Comparison of ENCODE assay signal across 10 cellular contexts in the genomic region with DNA sequence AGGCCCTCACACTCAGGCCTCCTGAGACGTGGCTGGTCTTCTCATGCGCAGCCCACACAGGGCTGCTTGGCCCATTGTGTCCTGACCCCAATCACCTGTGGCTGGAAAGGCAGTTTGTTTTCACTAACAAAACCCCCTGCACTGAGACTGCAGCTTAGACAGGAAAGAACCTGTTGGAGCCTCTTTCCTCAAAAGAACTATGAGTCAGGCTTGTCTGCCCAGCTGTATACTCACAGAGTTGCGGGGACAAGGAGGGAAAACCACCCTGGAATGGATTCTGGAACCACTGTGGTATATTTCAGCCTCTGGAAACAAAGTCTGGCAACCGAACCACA. TPM values are rescaled to one million over a fixed set of nuclear protein-coding genes. Genes with fewer than 3 reads are reported as not detected.
A peak's percentile ranks its signal among the peaks of the same experiment; 100 is the strongest.
DNase-seq lines count a peak whose midpoint lies in the region; ATAC-seq and TF ChIP-seq lines count a peak whose summit lies in the region.
"Had no signal": no experiment of that assay in that cellular context is flagged by ENCODE, and none has a peak within 500 bp of the region (broad histone marks: within the 10 kb centered on the region; RNA-seq: fewer than 3 reads in every experiment).

No MANE protein-coding gene starts in this region.

- no peak overlapping the region for H3K4me3 Mint-ChIP-seq in HFFc6
- no peak overlapping the region for H3K4me3 Mint-ChIP-seq in activated T-helper 1 cell treated with anti-CD3 and anti-CD28 coated beads, Interleukin-12 subunit alpha, Interleukin-12 subunit beta, Interleukin-2, Interleukin-4 antibody, amounts not matched to agents 30 ng/mL and 10 ng/mL and 1 ng/mL, durations not matched to agents 14 hours and 24 hours and 36 hours

- no peak for TF ChIP-seq POLR2A in stomach (IDR thresholded peaks at IDR 0.05)

- TF ChIP-seq CTCF in HFFc6 (IDR thresholded peaks at IDR 0.05), result no peak
- TF ChIP-seq CTCF in foreskin keratinocyte (conservative IDR thresholded peaks at IDR 0.05), result no peak
- TF ChIP-seq CTCF in stomach (IDR thresholded peaks at IDR 0.05), result no peak

- H3K36me3 ChIP-seq in stomach, result no peaks in the 10 kb centered on the region

- H3K27ac ChIP-seq in foreskin keratinocyte (peak overlapping the region; percentile 52), stomach (peak overlapping the region in 3 of 5 donors; percentile 18 to 58 (median 34))

- H3K36me3 Mint-ChIP-seq in HFFc6 (ENCODE audit: low read depth), result no peaks in the 10 kb centered on the region
- no peaks in the 10 kb centered on the region for H3K36me3 Mint-ChIP-seq in activated T-helper 1 cell treated with anti-CD3 and anti-CD28 coated beads, Interleukin-12 subunit alpha, Interleukin-12 subunit beta, Interleukin-2, Interleukin-4 antibody, amounts not matched to agents 30 ng/mL and 10 ng/mL and 1 ng/mL, durations not matched to agents 14 hours and 24 hours and 36 hours (ENCODE audit: low read depth)

- no peak for DNase-seq in HFFc6
- DNase-seq in activated T-helper 1 cell treated with anti-CD3 and anti-CD28 coated beads, Interleukin-12 subunit alpha, Interleukin-12 subunit beta, Interleukin-2, Interleukin-4 antibody, amounts not matched to agents 30 ng/mL and 10 ng/mL and 1 ng/mL, durations not matched to agents 14 hours and 24 hours and 36 hours (ENCODE audit: low spot score), result no peak
- DNase-seq in foreskin keratinocyte, result peak; percentile 63 to 75
- no peak for DNase-seq in stomach
- no peak for DNase-seq in stimulated activated CD4-positive, alpha-beta T cell treated with anti-CD3 and anti-CD28 coated beads, Interleukin-1b, Interleukin-23, amount 100 ng/mL, for 48 hours
- DNase-seq in D341Med (ENCODE audit: low spot score), result no peak
- DNase-seq: cerebellar nuclear complex, NCI-H1092 treated with DMSO at 0.1 percent for 48 hours, Right ventricle myocardium superior had no signal

- H3K4me1 ChIP-seq in foreskin keratinocyte (peaks cover 21% of the 10 kb centered on the region), stomach (peaks cover 0 to 19% (median 1%) of the 10 kb centered on the region in 4 donors)

- no peaks in the 10 kb centered on the region for H3K27me3 Mint-ChIP-seq in HFFc6 (ENCODE audit: insufficient read depth)
- H3K27me3 Mint-ChIP-seq in activated T-helper 1 cell treated with anti-CD3 and anti-CD28 coated beads, Interleukin-12 subunit alpha, Interleukin-12 subunit beta, Interleukin-2, Interleukin-4 antibody, amounts not matched to agents 30 ng/mL and 10 ng/mL and 1 ng/mL, durations not matched to agents 14 hours and 24 hours and 36 hours (ENCODE audit: insufficient read depth), result no peaks in the 10 kb centered on the region

- ATAC-seq in foreskin keratinocyte (peak; percentile 90), GM18870 (IDR thresholded peaks at IDR 0.05; ENCODE audit: unreplicated experiment) (no peak)

- H3K27ac Mint-ChIP-seq in HFFc6, result peak overlapping the region; percentile 20; the same call in 1 of the 2 replicates
- peak overlapping the region; percentile 38 for H3K27ac Mint-ChIP-seq in activated T-helper 1 cell treated with anti-CD3 and anti-CD28 coated beads, Interleukin-12 subunit alpha, Interleukin-12 subunit beta, Interleukin-2, Interleukin-4 antibody, amounts not matched to agents 30 ng/mL and 10 ng/mL and 1 ng/mL, durations not matched to agents 14 hours and 24 hours and 36 hours

- H3K9me3 Mint-ChIP-seq in HFFc6, result no peaks in the 10 kb centered on the region
- no peaks in the 10 kb centered on the region for H3K9me3 Mint-ChIP-seq in activated T-helper 1 cell treated with anti-CD3 and anti-CD28 coated beads, Interleukin-12 subunit alpha, Interleukin-12 subunit beta, Interleukin-2, Interleukin-4 antibody, amounts not matched to agents 30 ng/mL and 10 ng/mL and 1 ng/mL, durations not matched to agents 14 hours and 24 hours and 36 hours

- intact Hi-C loops in activated T-helper 1 cell treated with anti-CD3 and anti-CD28 coated beads, Interleukin-12 subunit alpha, Interleukin-12 subunit beta, Interleukin-2, Interleukin-4 antibody, amounts not matched to agents 30 ng/mL and 10 ng/mL and 1 ng/mL, durations not matched to agents 14 hours and 24 hours and 36 hours (cut with micrococcal nuclease), result no loop called here
- intact Hi-C loops in stomach (cut with DNase I; ENCODE audit: low total_unique reads), result no loop called here

- no peak overlapping the region for H3K4me3 ChIP-seq in stomach

- H3K9me3 ChIP-seq in stomach, result no peaks in the 10 kb centered on the region

- peaks cover 44% of the 10 kb centered on the region for H3K4me1 Mint-ChIP-seq in HFFc6 (ENCODE audit: low read depth)
- peaks cover 40% of the 10 kb centered on the region for H3K4me1 Mint-ChIP-seq in activated T-helper 1 cell treated with anti-CD3 and anti-CD28 coated beads, Interleukin-12 subunit alpha, Interleukin-12 subunit beta, Interleukin-2, Interleukin-4 antibody, amounts not matched to agents 30 ng/mL and 10 ng/mL and 1 ng/mL, durations not matched to agents 14 hours and 24 hours and 36 hours (ENCODE audit: low read depth)

- TF ChIP-seq EP300 in stomach (IDR thresholded peaks at IDR 0.05), result no peak

- 61 to 90% (median 82%) methylated on average over 4 of the region's 4 CpGs for WGBS in stomach, 5 donors

- H3K27me3 ChIP-seq in foreskin keratinocyte (no peaks in the 10 kb centered on the region), stomach (no peaks in the 10 kb centered on the region)

RNA-seq across cellular contexts. Expression of gene TMEM156, which starts 5.2 kb away (rescaled TPM):
- total RNA-seq in HFFc6 (2021; fragmentation: NEBNext Ultra II Directional; extraction: Animal tissue kit (Norgen Biotek cat#: 25700)), result under 1 TPM; 0.07 to 0.48 (median 0.41) TPM
- total RNA-seq in activated T-helper 1 cell treated with anti-CD3 and anti-CD28 coated beads, Interleukin-12 subunit alpha, Interleukin-12 subunit beta, Interleukin-2, Interleukin-4 antibody, amounts not matched to agents 30 ng/mL and 10 ng/mL and 1 ng/mL, durations not matched to agents 14 hours and 24 hours and 36 hours, result 27.7 and 29.4 TPM in 2 replicates
- total RNA-seq in foreskin keratinocyte (0.21 and 0.61 TPM in 2 replicates), stomach (1 to 10 TPM in 1 of 5 donors, under 1 TPM in 1, not detected in 3; 0.37 to 1.2 TPM)
- polyA plus RNA-seq in foreskin keratinocyte (0.11 and 0.72 TPM in 2 replicates), stomach (1 to 10 TPM in 1 of 3 donors, under 1 TPM in 1, not detected in 1; 0.44 to 1.8 TPM)
- total RNA-seq: Right ventricle myocardium superior had no signal

RNA-seq across cellular contexts. Expression of gene KLHL5, which starts 24.6 kb away (rescaled TPM):
- total RNA-seq in HFFc6 (2021; fragmentation: NEBNext Ultra II Directional; extraction: Animal tissue kit (Norgen Biotek cat#: 25700)), result 10 to 100 TPM; 48.0 to 59.3 (median 50.6) TPM
- total RNA-seq in activated T-helper 1 cell treated with anti-CD3 and anti-CD28 coated beads, Interleukin-12 subunit alpha, Interleukin-12 subunit beta, Interleukin-2, Interleukin-4 antibody, amounts not matched to agents 30 ng/mL and 10 ng/mL and 1 ng/mL, durations not matched to agents 14 hours and 24 hours and 36 hours, result 45.0 and 46.3 TPM in 2 replicates
- 52.7 and 66.6 TPM in 2 replicates for total RNA-seq in foreskin keratinocyte
- 19.6 and 20.4 TPM in 2 replicates for polyA plus RNA-seq in foreskin keratinocyte
- total RNA-seq in stomach, result 10 to 100 TPM; 11.7 to 51.0 (median 24.9) TPM
- polyA plus RNA-seq in stomach, result 10 to 100 TPM in 2 of 3 donors, 1 to 10 TPM in 1; 6.3 to 35.1 (median 21.2) TPM

Comparison
In these comparisons a context has a peak if more than half of its experiments do, and no peak if none do; other contexts are left out.
1. DNase-seq: peak in foreskin keratinocyte (2 of 2); none in HFFc6 (single experiment), activated T-helper 1 cell treated with anti-CD3 and anti-CD28 coated beads, Interleukin-12 subunit alpha, Interleukin-12 subunit beta, Interleukin-2, Interleukin-4 antibody, amounts not matched to agents 30 ng/mL and 10 ng/mL and 1 ng/mL, durations not matched to agents 14 hours and 24 hours and 36 hours (single experiment), stomach (single experiment), stimulated activated CD4-positive, alpha-beta T cell treated with anti-CD3 and anti-CD28 coated beads, Interleukin-1b, Interleukin-23, amount 100 ng/mL, for 48 hours (single experiment) and D341Med (single experiment).
2. RNA of gene TMEM156, which starts 5.2 kb away (total RNA-seq): 27.7 to 29.4 TPM in activated T-helper 1 cell treated with anti-CD3 and anti-CD28 coated beads, Interleukin-12 subunit alpha, Interleukin-12 subunit beta, Interleukin-2, Interleukin-4 antibody, amounts not matched to agents 30 ng/mL and 10 ng/mL and 1 ng/mL, durations not matched to agents 14 hours and 24 hours and 36 hours; 0.07 to 0.48 TPM in HFFc6, 0.21 to 0.61 TPM in foreskin keratinocyte and 0.37 to 1.2 TPM in stomach; every median in the first group is over 10 times any median in the second.